35 cellular contexts compared by ENCODE assay signal in genomic region chr3:396293-396692, GRCh38.
"Had no signal": no experiment of that assay in that cellular context is flagged by ENCODE, and none has a peak within 500 bp of the region (broad histone marks: within the 10 kb centered on the region; RNA-seq: fewer than 3 reads in every experiment).

No MANE protein-coding gene starts in this region.

- H3K36me3 ChIP-seq: brain microvascular endothelial cell, gastrocnemius medialis, pancreas, prostate gland, sigmoid colon, uterus, WERI-Rb-1 had no signal

- H3K4me1 ChIP-seq: gastrocnemius medialis, pancreas, prostate gland, sigmoid colon, uterus had no signal

- H3K27me3 ChIP-seq: brain microvascular endothelial cell, gastrocnemius medialis, hepatocyte, pancreas, sigmoid colon, uterus had no signal

- H3K4me3 ChIP-seq: gastrocnemius medialis, hepatocyte, pancreas, prostate gland, sigmoid colon, smooth muscle cell, uterus had no signal

- H2AFZ ChIP-seq: hepatocyte had no signal

- H3K4me2 ChIP-seq: hepatocyte, smooth muscle cell had no signal

- H3K9me3 ChIP-seq: gastrocnemius medialis, pancreas, prostate gland, sigmoid colon, uterus had no signal

- DNase-seq: activated CD4-positive, alpha-beta memory T cell treated with anti-CD3 and anti-CD28 coated beads for 36 hours; activated CD4-positive, alpha-beta T cell treated with anti-CD3 and anti-CD28 coated beads, Interleukin-2, amount 10 ng/mL, durations not matched to agents 24 days and 14 days; activated CD4-positive, CD25-positive, alpha-beta regulatory T cell treated with anti-CD3 and anti-CD28 coated beads, Interleukin-2, amount 50 U/mL, for 72 hours; activated CD8-positive, alpha-beta memory T cell treated with anti-CD3 and anti-CD28 coated beads, Interleukin-2, amount 50 U/mL, for 48 hours; activated gamma-delta T cell treated with Interleukin-2 at 50 U/mL for 16 hours; activated naive CD4-positive, alpha-beta T cell treated with anti-CD3 and anti-CD28 coated beads, Interleukin-2, amount 50 U/mL, for 16 hours; activated T-cell treated with anti-CD3 and anti-CD28 coated beads, Interleukin-2, amount 50 U/mL, for 4 hours; amniotic stem cell; brain microvascular endothelial cell; caudate nucleus; cortex of kidney; effector memory CD8-positive, alpha-beta T cell; gastrocnemius medialis; islet precursor cell; midbrain; naive thymus-derived CD4-positive, alpha-beta T cell; nucleus accumbens; pancreas; retina; sigmoid colon; stimulated activated CD4-positive, alpha-beta T cell treated with anti-CD3 and anti-CD28 coated beads, Interleukin-1b, Interleukin-23, amount 100 ng/mL, for 48 hours; stimulated activated CD4-positive, alpha-beta T cell treated with anti-CD3 and anti-CD28 coated beads, Interleukin-4, amount 100 ng/mL, for 4 hours; stimulated activated CD8-positive, alpha-beta memory T cell treated with anti-CD3 and anti-CD28 coated beads, Interleukin-4, amount 100 ng/mL, for 48 hours; stimulated activated naive CD8-positive, alpha-beta T cell treated with anti-CD3 and anti-CD28 coated beads, Interleukin-15, amount 100 ng/mL, for 72 hours; substantia nigra; T-helper 17 cell; T1000; uterus; WERI-Rb-1 had no signal

- H3K27ac Mint-ChIP-seq: activated CD4-positive, alpha-beta memory T cell treated with anti-CD3 and anti-CD28 coated beads for 36 hours; activated CD4-positive, alpha-beta T cell treated with anti-CD3 and anti-CD28 coated beads, Interleukin-2, amount 10 ng/mL, durations not matched to agents 24 days and 14 days; activated T-helper 17 cell treated with anti-CD3 and anti-CD28 coated beads, Interleukin-2, amount 50 U/mL, for 72 hours; effector memory CD8-positive, alpha-beta T cell; naive thymus-derived CD4-positive, alpha-beta T cell; stimulated activated memory B cell treated with anti-CD40 and anti-IgM and Interleukin-4, amounts not matched to agents 10 μg/mL and 1 μg/mL and 100 μg/mL, for 72 hours; stimulated activated naive CD8-positive, alpha-beta T cell treated with anti-CD3 and anti-CD28 coated beads, Interleukin-15, amount 100 ng/mL, for 72 hours; T-helper 17 cell; type B pancreatic cell had no signal

- H3K27ac ChIP-seq: brain microvascular endothelial cell, gastrocnemius medialis, hepatocyte, pancreas, prostate gland, sigmoid colon, uterus, WERI-Rb-1 had no signal

- H3K27me3 Mint-ChIP-seq: activated CD4-positive, alpha-beta memory T cell treated with anti-CD3 and anti-CD28 coated beads for 36 hours; activated CD4-positive, alpha-beta T cell treated with anti-CD3 and anti-CD28 coated beads, Interleukin-2, amount 10 ng/mL, durations not matched to agents 24 days and 14 days; activated T-helper 17 cell treated with anti-CD3 and anti-CD28 coated beads, Interleukin-2, amount 50 U/mL, for 72 hours; effector memory CD8-positive, alpha-beta T cell; stimulated activated memory B cell treated with anti-CD40 and anti-IgM and Interleukin-4, amounts not matched to agents 10 μg/mL and 1 μg/mL and 100 μg/mL, for 72 hours; stimulated activated naive CD8-positive, alpha-beta T cell treated with anti-CD3 and anti-CD28 coated beads, Interleukin-15, amount 100 ng/mL, for 72 hours; T-helper 17 cell had no signal

- H3K79me2 ChIP-seq: hepatocyte had no signal

- H3K4me3 Mint-ChIP-seq: activated CD4-positive, alpha-beta memory T cell treated with anti-CD3 and anti-CD28 coated beads for 36 hours; activated CD4-positive, alpha-beta T cell treated with anti-CD3 and anti-CD28 coated beads, Interleukin-2, amount 10 ng/mL, durations not matched to agents 24 days and 14 days; activated T-cell treated with anti-CD3 and anti-CD28 coated beads, Interleukin-2, amount 50 U/mL, for 4 hours; activated T-helper 17 cell treated with anti-CD3 and anti-CD28 coated beads, Interleukin-2, amount 50 U/mL, for 72 hours; effector memory CD8-positive, alpha-beta T cell; naive thymus-derived CD4-positive, alpha-beta T cell; stimulated activated memory B cell treated with anti-CD40 and anti-IgM and Interleukin-4, amounts not matched to agents 10 μg/mL and 1 μg/mL and 100 μg/mL, for 72 hours; stimulated activated naive CD8-positive, alpha-beta T cell treated with anti-CD3 and anti-CD28 coated beads, Interleukin-15, amount 100 ng/mL, for 72 hours; T-helper 17 cell; type B pancreatic cell had no signal

- H3K9me3 Mint-ChIP-seq: activated CD4-positive, alpha-beta memory T cell treated with anti-CD3 and anti-CD28 coated beads for 36 hours; activated T-helper 17 cell treated with anti-CD3 and anti-CD28 coated beads, Interleukin-2, amount 50 U/mL, for 72 hours; stimulated activated memory B cell treated with anti-CD40 and anti-IgM and Interleukin-4, amounts not matched to agents 10 μg/mL and 1 μg/mL and 100 μg/mL, for 72 hours; type B pancreatic cell had no signal

- H3K4me1 Mint-ChIP-seq: activated CD4-positive, alpha-beta T cell treated with anti-CD3 and anti-CD28 coated beads, Interleukin-2, amount 10 ng/mL, durations not matched to agents 24 days and 14 days; activated T-helper 17 cell treated with anti-CD3 and anti-CD28 coated beads, Interleukin-2, amount 50 U/mL, for 72 hours; naive thymus-derived CD4-positive, alpha-beta T cell; stimulated activated memory B cell treated with anti-CD40 and anti-IgM and Interleukin-4, amounts not matched to agents 10 μg/mL and 1 μg/mL and 100 μg/mL, for 72 hours; stimulated activated naive CD8-positive, alpha-beta T cell treated with anti-CD3 and anti-CD28 coated beads, Interleukin-15, amount 100 ng/mL, for 72 hours; T-helper 17 cell had no signal

- H3K36me3 Mint-ChIP-seq: activated CD4-positive, alpha-beta memory T cell treated with anti-CD3 and anti-CD28 coated beads for 36 hours; naive thymus-derived CD4-positive, alpha-beta T cell; type B pancreatic cell had no signal
